Comparison of ENCODE assay signal across 8 cellular contexts in genomic region chr1:165631403-165632151, GRCh38. TPM values are rescaled to one million over a fixed set of nuclear protein-coding genes. Genes with fewer than 3 reads are reported as not detected.
DNase-seq lines count a peak whose midpoint lies in the region; ATAC-seq, FAIRE-seq and TF ChIP-seq lines count a peak whose summit lies in the region.

No MANE protein-coding gene starts in this region.

- intact Hi-C loops in Right ventricle myocardium superior (cut with DNase I): no loop called here

- H3K4me1 Mint-ChIP-seq in activated naive CD4-positive, alpha-beta T cell treated with anti-CD3 and anti-CD28 coated beads, Interleukin-2, amount 10 ng/mL, durations not matched to agents 7 days and 5 days: peaks cover 14% of the 10 kb centered on the region

- H3K27ac Mint-ChIP-seq in activated naive CD4-positive, alpha-beta T cell treated with anti-CD3 and anti-CD28 coated beads, Interleukin-2, amount 10 ng/mL, durations not matched to agents 7 days and 5 days: no peak overlapping the region

- H3K9ac ChIP-seq in parathyroid adenoma: peak overlapping the region; percentile 39

- DNase-seq in RCC 7860 (ENCODE audit: low spot score): peak; percentile 77
- peak; percentile 53 for DNase-seq in activated naive CD4-positive, alpha-beta T cell treated with anti-CD3 and anti-CD28 coated beads, Interleukin-2, amount 10 ng/mL, durations not matched to agents 7 days and 5 days
- peak; percentile 64 for DNase-seq in Right ventricle myocardium superior
- DNase-seq in NCI-H2196 treated with DMSO at 0.1 percent for 48 hours (lab: John Stamatoyannopoulos, UW; ENCODE audit: unreplicated experiment): no peak

- H3K4me3 ChIP-seq in parathyroid adenoma (ENCODE audit: low read depth, low read length): peak overlapping the region; percentile 96

- no peak overlapping the region for H3K4me3 Mint-ChIP-seq in activated naive CD4-positive, alpha-beta T cell treated with anti-CD3 and anti-CD28 coated beads, Interleukin-2, amount 10 ng/mL, durations not matched to agents 7 days and 5 days

- H3K9me3 ChIP-seq in parathyroid adenoma (ENCODE audit: control insufficient read depth, low read length): no peaks in the 10 kb centered on the region

- no peaks in the 10 kb centered on the region for H3K9me3 Mint-ChIP-seq in activated naive CD4-positive, alpha-beta T cell treated with anti-CD3 and anti-CD28 coated beads, Interleukin-2, amount 10 ng/mL, durations not matched to agents 7 days and 5 days

- H3K27ac ChIP-seq in C4-2B (peak overlapping the region; percentile 79), parathyroid adenoma (peak overlapping the region; percentile 93)

- H3K36me3 Mint-ChIP-seq in activated naive CD4-positive, alpha-beta T cell treated with anti-CD3 and anti-CD28 coated beads, Interleukin-2, amount 10 ng/mL, durations not matched to agents 7 days and 5 days: no peaks in the 10 kb centered on the region

- TF ChIP-seq CTCF in C4-2B (conservative IDR thresholded peaks at IDR 0.05) (no peak), parathyroid adenoma (IDR thresholded peaks at IDR 0.05) (no peak)

- peak; percentile 84 for FAIRE-seq in RCC 7860 (lab: Jason Lieb, UNC)

- peak overlapping the region; percentile 89 for H2AFZ ChIP-seq in parathyroid adenoma

- CTCF ChIA-PET in activated naive CD4-positive, alpha-beta T cell treated with anti-CD3 and anti-CD28 coated beads, Interleukin-2, amount 10 ng/mL, durations not matched to agents 7 days and 5 days (lab: Charles Lee): interaction anchor here (0.8 to 1.6 kb wide), 3 partner anchors 10 to 214 kb away, joined by 3 read pairs; no protein-coding TSS in a partner anchor

- H3K4me2 ChIP-seq in parathyroid adenoma (ENCODE audit: low read length): peak overlapping the region; percentile 94

- no peaks in the 10 kb centered on the region for H3K79me2 ChIP-seq in parathyroid adenoma

- H3K27me3 ChIP-seq in parathyroid adenoma (ENCODE audit: control insufficient read depth, insufficient read depth, low read length): no peaks in the 10 kb centered on the region

- ATAC-seq in GM19023 (IDR thresholded peaks at IDR 0.05; ENCODE audit: unreplicated experiment): peak; percentile 35
- ATAC-seq in HG03342 (IDR thresholded peaks at IDR 0.05; ENCODE audit: unreplicated experiment): peak; percentile 29
- ATAC-seq in Right ventricle myocardium superior (ENCODE audit: poor library complexity): peak; percentile 44

- H3K4me1 ChIP-seq in parathyroid adenoma: no peaks in the 10 kb centered on the region

- H3K27me3 Mint-ChIP-seq in activated naive CD4-positive, alpha-beta T cell treated with anti-CD3 and anti-CD28 coated beads, Interleukin-2, amount 10 ng/mL, durations not matched to agents 7 days and 5 days: peaks cover 13% of the 10 kb centered on the region

- H3K36me3 ChIP-seq in parathyroid adenoma (ENCODE audit: control insufficient read depth, insufficient read depth, low read length): no peaks in the 10 kb centered on the region

RNA-seq across cellular contexts. Expression of gene MGST3, which starts 0.5 kb away (rescaled TPM):
- 601 TPM for total RNA-seq in Right ventricle myocardium superior
